ENCODE assay signal across 8 cellular contexts in genomic region chr20:21702553-21703467, GRCh38. TPM values are rescaled to one million over a fixed set of nuclear protein-coding genes. Genes with fewer than 3 reads are reported as not detected.
A peak's percentile ranks its signal among the peaks of the same experiment; 100 is the strongest.
DNase-seq lines count a peak whose midpoint lies in the region; ATAC-seq lines count a peak whose summit lies in the region.

No MANE protein-coding gene starts in this region.

- no peak overlapping the region for H3K4me3 ChIP-seq in MG63
- H3K4me3 ChIP-seq in iPS-18c (ENCODE audit: insufficient read depth, low read depth, low read length), result peak overlapping the region; percentile 36; the same call in 1 of the 2 replicates

- peak; percentile 82 for DNase-seq in GM03348 (ENCODE audit: low spot score)
- DNase-seq in MG63, result peak; percentile 60
- DNase-seq in activated naive CD8-positive, alpha-beta T cell treated with anti-CD3 and anti-CD28 coated beads for 36 hours, result peak; percentile 50
- DNase-seq in stimulated activated CD4-positive, alpha-beta T cell treated with anti-CD3 and anti-CD28 coated beads, Interleukin-1b, Interleukin-23, amount 100 ng/mL, for 48 hours, result peak; percentile 54
- no peak for DNase-seq in activated T-helper 1 cell treated with anti-CD3 and anti-CD28 coated beads, Interleukin-12 subunit alpha, Interleukin-12 subunit beta, Interleukin-2, Interleukin-4 antibody, amounts not matched to agents 30 ng/mL and 10 ng/mL and 1 ng/mL, durations not matched to agents 14 hours and 24 hours and 36 hours (ENCODE audit: low spot score)
- no peak for DNase-seq in DMS79 (lab: John Stamatoyannopoulos, UW)

- ATAC-seq in HG03095 (IDR thresholded peaks at IDR 0.05; ENCODE audit: unreplicated experiment), result no peak

- peaks cover 14% of the 10 kb centered on the region for H3K4me1 Mint-ChIP-seq in activated naive CD8-positive, alpha-beta T cell treated with anti-CD3 and anti-CD28 coated beads for 36 hours
- peaks cover 8% of the 10 kb centered on the region for H3K4me1 Mint-ChIP-seq in activated T-helper 1 cell treated with anti-CD3 and anti-CD28 coated beads, Interleukin-12 subunit alpha, Interleukin-12 subunit beta, Interleukin-2, Interleukin-4 antibody, amounts not matched to agents 30 ng/mL and 10 ng/mL and 1 ng/mL, durations not matched to agents 14 hours and 24 hours and 36 hours (ENCODE audit: low read depth)

- H3K27me3 Mint-ChIP-seq in activated naive CD8-positive, alpha-beta T cell treated with anti-CD3 and anti-CD28 coated beads for 36 hours, result peaks cover 98% of the 10 kb centered on the region
- peaks cover 81% of the 10 kb centered on the region for H3K27me3 Mint-ChIP-seq in activated T-helper 1 cell treated with anti-CD3 and anti-CD28 coated beads, Interleukin-12 subunit alpha, Interleukin-12 subunit beta, Interleukin-2, Interleukin-4 antibody, amounts not matched to agents 30 ng/mL and 10 ng/mL and 1 ng/mL, durations not matched to agents 14 hours and 24 hours and 36 hours (ENCODE audit: insufficient read depth)

- intact Hi-C loops in activated T-helper 1 cell treated with anti-CD3 and anti-CD28 coated beads, Interleukin-12 subunit alpha, Interleukin-12 subunit beta, Interleukin-2, Interleukin-4 antibody, amounts not matched to agents 30 ng/mL and 10 ng/mL and 1 ng/mL, durations not matched to agents 14 hours and 24 hours and 36 hours (cut with micrococcal nuclease), result loop anchor here (2.0 to 10.0 kb wide), 4 partner anchors 190 to 864 kb away; partner anchors contain the start of gene NKX2-4

- H3K9me3 ChIP-seq in MG63, result no peaks in the 10 kb centered on the region
- H3K9me3 ChIP-seq in iPS-18c (ENCODE audit: control insufficient read depth, insufficient read depth, low read length), result peaks cover 4% of the 10 kb centered on the region

- peaks cover 1% of the 10 kb centered on the region for H3K36me3 Mint-ChIP-seq in activated naive CD8-positive, alpha-beta T cell treated with anti-CD3 and anti-CD28 coated beads for 36 hours
- H3K36me3 Mint-ChIP-seq in activated T-helper 1 cell treated with anti-CD3 and anti-CD28 coated beads, Interleukin-12 subunit alpha, Interleukin-12 subunit beta, Interleukin-2, Interleukin-4 antibody, amounts not matched to agents 30 ng/mL and 10 ng/mL and 1 ng/mL, durations not matched to agents 14 hours and 24 hours and 36 hours (ENCODE audit: low read depth), result no peaks in the 10 kb centered on the region

- peaks cover 4% of the 10 kb centered on the region for H3K27me3 ChIP-seq in MG63

- H3K27ac Mint-ChIP-seq in activated naive CD8-positive, alpha-beta T cell treated with anti-CD3 and anti-CD28 coated beads for 36 hours, result no peak overlapping the region
- no peak overlapping the region for H3K27ac Mint-ChIP-seq in activated T-helper 1 cell treated with anti-CD3 and anti-CD28 coated beads, Interleukin-12 subunit alpha, Interleukin-12 subunit beta, Interleukin-2, Interleukin-4 antibody, amounts not matched to agents 30 ng/mL and 10 ng/mL and 1 ng/mL, durations not matched to agents 14 hours and 24 hours and 36 hours

- H3K36me3 ChIP-seq in MG63, result no peaks in the 10 kb centered on the region

- H3K9me3 Mint-ChIP-seq in activated naive CD8-positive, alpha-beta T cell treated with anti-CD3 and anti-CD28 coated beads for 36 hours, result peaks cover 1% of the 10 kb centered on the region
- no peaks in the 10 kb centered on the region for H3K9me3 Mint-ChIP-seq in activated T-helper 1 cell treated with anti-CD3 and anti-CD28 coated beads, Interleukin-12 subunit alpha, Interleukin-12 subunit beta, Interleukin-2, Interleukin-4 antibody, amounts not matched to agents 30 ng/mL and 10 ng/mL and 1 ng/mL, durations not matched to agents 14 hours and 24 hours and 36 hours

- no peak overlapping the region for H3K4me3 Mint-ChIP-seq in activated naive CD8-positive, alpha-beta T cell treated with anti-CD3 and anti-CD28 coated beads for 36 hours
- H3K4me3 Mint-ChIP-seq in activated T-helper 1 cell treated with anti-CD3 and anti-CD28 coated beads, Interleukin-12 subunit alpha, Interleukin-12 subunit beta, Interleukin-2, Interleukin-4 antibody, amounts not matched to agents 30 ng/mL and 10 ng/mL and 1 ng/mL, durations not matched to agents 14 hours and 24 hours and 36 hours, result no peak overlapping the region

RNA-seq across cellular contexts. Expression of gene PAX1, which starts 2.7 kb away (rescaled TPM):
- not detected in 2 replicates for total RNA-seq in MG63 (2014; rRNA removed; shearing (Covaris generic); ENCODE audit: low replicate concordance)
- not detected for total RNA-seq in activated naive CD8-positive, alpha-beta T cell treated with anti-CD3 and anti-CD28 coated beads for 36 hours
- not detected in 2 replicates for total RNA-seq in activated T-helper 1 cell treated with anti-CD3 and anti-CD28 coated beads, Interleukin-12 subunit alpha, Interleukin-12 subunit beta, Interleukin-2, Interleukin-4 antibody, amounts not matched to agents 30 ng/mL and 10 ng/mL and 1 ng/mL, durations not matched to agents 14 hours and 24 hours and 36 hours

Comparison
In these comparisons a context has a peak if more than half of its experiments do, and no peak if none do; other contexts are left out.
1. DNase-seq: peak in GM03348 (single experiment), MG63 (single experiment), activated naive CD8-positive, alpha-beta T cell treated with anti-CD3 and anti-CD28 coated beads for 36 hours (single experiment) and stimulated activated CD4-positive, alpha-beta T cell treated with anti-CD3 and anti-CD28 coated beads, Interleukin-1b, Interleukin-23, amount 100 ng/mL, for 48 hours (single experiment); none in activated T-helper 1 cell treated with anti-CD3 and anti-CD28 coated beads, Interleukin-12 subunit alpha, Interleukin-12 subunit beta, Interleukin-2, Interleukin-4 antibody, amounts not matched to agents 30 ng/mL and 10 ng/mL and 1 ng/mL, durations not matched to agents 14 hours and 24 hours and 36 hours (single experiment) and DMS79 (single experiment).